8 cellular contexts compared by ENCODE assay signal in the genomic region with DNA sequence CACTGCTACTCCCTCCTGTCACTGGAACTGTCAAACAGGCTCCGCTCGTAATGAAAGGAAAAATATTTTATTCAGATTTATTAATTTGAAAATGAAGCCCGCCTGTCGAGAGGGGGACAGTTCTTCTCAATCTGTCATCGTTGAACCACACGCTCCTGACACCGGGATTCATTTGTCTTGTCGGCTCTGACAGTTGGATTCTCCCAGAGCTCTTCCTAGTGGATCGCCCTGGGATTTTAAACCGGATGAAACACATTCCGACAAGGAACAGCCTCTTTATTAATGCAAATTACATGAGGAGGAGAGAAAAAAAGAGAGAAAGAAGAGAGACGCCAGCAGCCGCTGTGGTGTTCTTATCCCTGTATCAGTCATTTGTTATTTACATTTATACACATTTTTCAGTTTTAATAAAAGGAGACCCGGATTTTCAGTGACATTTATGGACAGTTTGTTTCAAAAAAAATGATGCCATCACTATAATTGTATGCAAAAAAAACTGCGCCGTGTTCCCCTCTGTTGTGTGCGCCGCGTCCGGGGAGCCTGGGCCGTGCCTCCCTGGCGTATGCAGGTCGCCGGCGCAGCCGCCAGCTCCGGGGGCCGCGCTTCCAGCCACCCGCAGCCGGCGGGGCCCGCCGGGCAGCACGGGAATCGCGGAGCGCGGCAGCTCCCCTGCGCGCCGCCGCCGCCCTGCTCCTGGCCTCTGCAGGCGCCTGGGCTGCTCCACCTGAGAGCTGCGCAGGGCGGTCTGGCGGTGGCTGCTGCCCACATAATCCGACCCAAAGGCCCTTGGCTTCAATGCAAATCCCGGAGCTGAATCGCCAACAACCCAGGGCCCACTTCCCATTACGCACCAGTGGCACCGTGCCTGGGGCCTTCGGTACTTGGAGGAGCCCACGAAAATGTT.
DNase-seq lines count a peak whose midpoint lies in the region; TF ChIP-seq lines count a peak whose summit lies in the region.

No MANE protein-coding gene starts in this region.

- H3K9ac ChIP-seq in SK-N-SH, result no peak overlapping the region
- no peak overlapping the region for H3K9ac ChIP-seq in trophoblast cell (ENCODE audit: low read length)

- in situ Hi-C loops in GM13976 (cut with MboI; ENCODE audit: low sequenced_read_pairs, unreplicated experiment), result no loop called here

- H3K9me3 ChIP-seq in SK-N-SH, result no peaks in the 10 kb centered on the region
- no peaks in the 10 kb centered on the region for H3K9me3 ChIP-seq in cardiac muscle cell (ENCODE audit: low read depth)
- H3K9me3 ChIP-seq in trophoblast cell (ENCODE audit: insufficient read depth, low read depth, low read length), result no peaks in the 10 kb centered on the region

- TF ChIP-seq RAD21 in SK-N-SH (IDR thresholded peaks at IDR 0.05; ENCODE audit: low read length), result no peak

- H2BK120ac ChIP-seq in trophoblast cell (ENCODE audit: insufficient read depth, low read length, poor library complexity), result no peak overlapping the region

- H3K4me1 ChIP-seq in SK-N-SH (ENCODE audit: control insufficient read depth in 1 of 2, insufficient read depth in 2 of 2, low read depth in 1 of 2, low read length in 1 of 2), result no peaks in the 10 kb centered on the region
- no peaks in the 10 kb centered on the region for H3K4me1 ChIP-seq in cardiac muscle cell (ENCODE audit: low read depth)
- no peaks in the 10 kb centered on the region for H3K4me1 ChIP-seq in trophoblast cell (ENCODE audit: control insufficient read depth in 1 of 2, insufficient read depth in 2 of 2, low read length in 2 of 2)

- TF ChIP-seq CTCF in SK-N-SH (IDR thresholded peaks at IDR 0.05) (no peak), cardiac muscle cell (IDR thresholded peaks at IDR 0.05; ENCODE audit: low read depth, low read length) (no peak), GM13976 (IDR thresholded peaks at IDR 0.05; ENCODE audit: borderline replicate concordance, control extremely low read depth, extremely low read depth, insufficient read depth, missing control alignments) (no peak)

- no peak overlapping the region for H2BK5ac ChIP-seq in trophoblast cell (ENCODE audit: low read depth, low read length, poor library complexity)

- H4K12ac ChIP-seq in trophoblast cell (ENCODE audit: low read depth, low read length), result no peak overlapping the region

- no peak overlapping the region for H4K91ac ChIP-seq in trophoblast cell (ENCODE audit: low read depth, low read length)

- H3K79me2 ChIP-seq in SK-N-SH (ENCODE audit: insufficient read depth), result no peaks in the 10 kb centered on the region
- no peaks in the 10 kb centered on the region for H3K79me2 ChIP-seq in trophoblast cell (ENCODE audit: control insufficient read depth, insufficient read depth, low read length, poor library complexity)

- H3K18ac ChIP-seq in trophoblast cell (ENCODE audit: low read length), result no peak overlapping the region

- H3K36me3 ChIP-seq in SK-N-SH (replicated peaks in 1 of 2; ENCODE audit: control insufficient read depth in 1 of 2, insufficient read depth in 2 of 2, low read length in 1 of 2) (no peaks in the 10 kb centered on the region), cardiac muscle cell (no peaks in the 10 kb centered on the region), trophoblast cell (ENCODE audit: control insufficient read depth in 1 of 2, insufficient read depth in 2 of 2, low read length in 2 of 2) (no peaks in the 10 kb centered on the region)

- H3K23ac ChIP-seq in trophoblast cell (ENCODE audit: low read length), result no peak overlapping the region

- H2BK12ac ChIP-seq in trophoblast cell (ENCODE audit: low read length), result no peak overlapping the region

- no peaks in the 10 kb centered on the region for H4K20me1 ChIP-seq in SK-N-SH (ENCODE audit: insufficient read depth)

- H3K4me2 ChIP-seq in SK-N-SH, result peak overlapping the region; percentile 65
- H3K4me2 ChIP-seq in trophoblast cell (ENCODE audit: low read length), result peak overlapping the region; percentile 80

- POLR2A ChIA-PET in SK-N-SH (lab: Yijun Ruan, JAX), result no interaction called here

- no peaks in the 10 kb centered on the region for H3K79me1 ChIP-seq in trophoblast cell (ENCODE audit: low read length)

- WGBS in SK-N-SH (ENCODE audit: low lambda C conversion rate), result 16% methylated on average over 37 of the region's 55 CpGs
- no CpG with 5 or more reads among the region's 55 CpGs for WGBS in trophoblast cell (ENCODE audit: extremely low coverage, insufficient coverage, insufficient read length)

- CTCF ChIA-PET in SK-N-SH (lab: Yijun Ruan, JAX), result no interaction called here

- H3K9me2 ChIP-seq in SK-N-SH, result no peaks in the 10 kb centered on the region

- H3K27me3 ChIP-seq in SK-N-SH (ENCODE audit: insufficient read depth), result no peaks in the 10 kb centered on the region
- peaks cover 32% of the 10 kb centered on the region for H3K27me3 ChIP-seq in cardiac muscle cell
- H3K27me3 ChIP-seq in trophoblast cell (ENCODE audit: insufficient read depth, low read length), result no peaks in the 10 kb centered on the region

- H2AK5ac ChIP-seq in trophoblast cell (ENCODE audit: low read length), result no peak overlapping the region

- TF ChIP-seq EP300 in SK-N-SH (IDR thresholded peaks at IDR 0.05; ENCODE audit: borderline replicate concordance in 1 of 2, low read depth in 1 of 2, low read length in 1 of 2), result no peak

- H2AFZ ChIP-seq in SK-N-SH (ENCODE audit: low read depth) (no peak overlapping the region), trophoblast cell (ENCODE audit: insufficient read depth, low read length, poor library complexity) (peak overlapping the region; percentile 6)

- H3K27ac ChIP-seq in SK-N-SH (ENCODE audit: low read depth in 2 of 2, low read length in 1 of 2) (no peak overlapping the region), cardiac muscle cell (no peak overlapping the region), trophoblast cell (ENCODE audit: low read depth, low read length) (no peak overlapping the region)

- H3K4me3 ChIP-seq in SK-N-SH (ENCODE audit: low read depth in 2 of 2, low read length in 1 of 2) (peak overlapping the region; percentile 15 to 54; a peak in 3 of 4 replicates), cardiac muscle cell (peak overlapping the region; percentile 41), trophoblast cell (ENCODE audit: low read depth, low read length) (no peak overlapping the region)

- H3K14ac ChIP-seq in trophoblast cell (ENCODE audit: low read length), result no peak overlapping the region

- H4K8ac ChIP-seq in trophoblast cell (ENCODE audit: low read depth, low read length), result no peak overlapping the region

- DNase-seq in EH (ENCODE audit: low read depth) (peak; percentile 7), SK-N-SH (peak; percentile 58), cardiac muscle cell (ENCODE audit: low read depth in 1 of 2, low spot score in 1 of 2) (peak; percentile 53 to 77), trophoblast cell (peak in 1 of 2 donors; percentile 25), middle frontal gyrus (ENCODE audit: extremely low spot score, low spot score) (no peak), SKM-1 treated with dmso at 0.1 percent for 144 hours (lab: John Stamatoyannopoulos, UW; ENCODE audit: unreplicated experiment) (no peak), Kasumi-1 (lab: John Stamatoyannopoulos, UW) (no peak), GM13976 (ENCODE audit: low spot score) (no peak)

- H3F3A ChIP-seq in SK-N-SH (replicated peaks; ENCODE audit: insufficient read depth), result no peaks in the 10 kb centered on the region

- H3K4ac ChIP-seq in trophoblast cell (ENCODE audit: low read depth, low read length), result no peak overlapping the region

TF ChIP-seq in SK-N-SH, 30 proteins besides CTCF, POLR2A, EP300 and RAD21:
- TF ChIP-seq RXRA (IDR thresholded peaks at IDR 0.05; ENCODE audit: borderline replicate concordance, low read depth) (no peak), RFX5 (IDR thresholded peaks at IDR 0.05; ENCODE audit: low read length) (no peak)
- TF ChIP-seq, protein P1, sequence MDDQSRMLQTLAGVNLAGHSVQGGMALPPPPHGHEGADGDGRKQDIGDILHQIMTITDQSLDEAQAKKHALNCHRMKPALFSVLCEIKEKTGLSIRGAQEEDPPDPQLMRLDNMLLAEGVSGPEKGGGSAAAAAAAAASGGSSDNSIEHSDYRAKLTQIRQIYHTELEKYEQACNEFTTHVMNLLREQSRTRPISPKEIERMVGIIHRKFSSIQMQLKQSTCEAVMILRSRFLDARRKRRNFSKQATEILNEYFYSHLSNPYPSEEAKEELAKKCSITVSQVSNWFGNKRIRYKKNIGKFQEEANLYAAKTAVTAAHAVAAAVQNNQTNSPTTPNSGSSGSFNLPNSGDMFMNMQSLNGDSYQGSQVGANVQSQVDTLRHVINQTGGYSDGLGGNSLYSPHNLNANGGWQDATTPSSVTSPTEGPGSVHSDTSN (IDR thresholded peaks at IDR 0.05), result no peak

Comparison
In these comparisons a context has a peak if more than half of its experiments do, and no peak if none do; other contexts are left out.
1. DNase-seq: peak in EH (single experiment), SK-N-SH (single experiment) and cardiac muscle cell (2 of 2); none in middle frontal gyrus (single experiment), SKM-1 treated with dmso at 0.1 percent for 144 hours (single experiment), Kasumi-1 (0 of 2) and GM13976 (single experiment).